In the genomic region with DNA sequence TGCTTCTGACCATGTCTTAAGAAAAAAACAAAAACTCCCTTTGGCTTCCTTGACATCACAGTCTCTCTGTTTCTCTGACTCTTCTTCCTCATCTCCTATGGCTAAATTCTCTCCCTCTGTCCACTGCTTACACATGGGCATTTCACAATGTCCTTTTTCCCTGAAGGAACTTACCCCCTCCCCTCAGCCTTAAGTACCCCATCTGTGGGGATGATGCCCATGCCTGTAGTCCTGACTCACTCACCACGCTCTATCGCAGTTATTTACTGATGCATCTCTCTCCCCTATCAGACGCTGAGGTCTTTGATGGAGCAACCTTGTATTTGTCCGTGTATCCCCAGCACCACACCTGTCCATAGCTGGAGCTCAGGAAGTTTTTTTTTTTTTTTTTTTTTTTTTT, we compare ENCODE assay signal across 13 cellular contexts. TPM values are rescaled to one million over a fixed set of nuclear protein-coding genes. Genes with fewer than 3 reads are reported as not detected.
DNase-seq lines count a peak whose midpoint lies in the region; ATAC-seq and TF ChIP-seq lines count a peak whose summit lies in the region.
"Had no signal": no experiment of that assay in that cellular context is flagged by ENCODE, and none has a peak within 500 bp of the region (broad histone marks: within the 10 kb centered on the region; RNA-seq: fewer than 3 reads in every experiment).

No MANE protein-coding gene starts in this region.

- POLR2A ChIA-PET in activated CD8-positive, alpha-beta T cell treated with anti-CD3 and anti-CD28 coated beads, Interleukin-2, amount 10 ng/mL, durations not matched to agents 7 days and 5 days (lab: Charles Lee) = no interaction called here
- POLR2A ChIA-PET in activated CD8-positive, alpha-beta T cell treated with anti-CD3 and anti-CD28 coated beads for 36 hours (lab: Charles Lee) = no interaction called here

- no peaks in the 10 kb centered on the region for H3K9me3 ChIP-seq in thoracic aorta
- H3K9me3 ChIP-seq: BE2C had no signal

- in situ Hi-C loops in GM13977 (cut with MboI; ENCODE audit: low pct_unique_long_range_greater_than_20kb, low sequenced_read_pairs, unreplicated experiment) = no loop called here

- intact Hi-C loops in activated CD8-positive, alpha-beta T cell treated with anti-CD3 and anti-CD28 coated beads for 36 hours (cut with micrococcal nuclease) = no loop called here
- intact Hi-C loops in activated T-helper 2 cell treated with anti-CD3 and anti-CD28 coated beads, Interferon-gamma antibody, Interleukin-2, Interleukin-4, amounts not matched to agents 10 μg/mL and 5 μg/mL and 100 μg/mL, durations not matched to agents 14 hours and 24 hours and 36 hours (cut with micrococcal nuclease) = no loop called here

- no peak for ATAC-seq in activated CD8-positive, alpha-beta T cell treated with anti-CD3 and anti-CD28 coated beads, Interleukin-2, amount 10 ng/mL, durations not matched to agents 7 days and 5 days
- ATAC-seq in activated CD8-positive, alpha-beta T cell treated with anti-CD3 and anti-CD28 coated beads for 36 hours = no peak
- ATAC-seq in thoracic aorta (ENCODE audit: insufficient number of reproducible peaks, low FRiP score, low read depth) (no peak), GM21723 (IDR thresholded peaks at IDR 0.05; ENCODE audit: unreplicated experiment) (no peak)

- peaks cover 60 to 98% of the 10 kb centered on the region in 2 donors for H3K4me1 ChIP-seq in thoracic aorta (ENCODE audit: control insufficient read depth in 1 of 2, low read depth in 2 of 2)

- no peak for DNase-seq in activated CD8-positive, alpha-beta T cell treated with anti-CD3 and anti-CD28 coated beads, Interleukin-2, amount 10 ng/mL, durations not matched to agents 7 days and 5 days
- DNase-seq in activated CD8-positive, alpha-beta T cell treated with anti-CD3 and anti-CD28 coated beads for 36 hours = no peak
- DNase-seq in activated T-helper 2 cell treated with anti-CD3 and anti-CD28 coated beads, Interferon-gamma antibody, Interleukin-2, Interleukin-4, amounts not matched to agents 10 μg/mL and 5 μg/mL and 100 μg/mL, durations not matched to agents 14 hours and 24 hours and 36 hours (ENCODE audit: low spot score) = no peak
- DNase-seq in kidney glomerular epithelial cell (lab: John Stamatoyannopoulos, UW) (peak; percentile 47), thoracic aorta (ENCODE audit: low spot score) (no peak), GM13977 (ENCODE audit: low spot score) (no peak), Ammon's horn (ENCODE audit: low spot score) (no peak)
- DNase-seq: BE2C; mesendoderm; NCI-H187; stimulated activated CD4-positive, alpha-beta T cell treated with anti-CD3 and anti-CD28 coated beads, Interleukin-2, amount 100 ng/mL, for 48 hours had no signal

- H3K36me3 Mint-ChIP-seq in activated CD8-positive, alpha-beta T cell treated with anti-CD3 and anti-CD28 coated beads, Interleukin-2, amount 10 ng/mL, durations not matched to agents 7 days and 5 days (ENCODE audit: low read depth) = peaks cover 63% of the 10 kb centered on the region
- H3K36me3 Mint-ChIP-seq in activated CD8-positive, alpha-beta T cell treated with anti-CD3 and anti-CD28 coated beads for 36 hours (ENCODE audit: low read depth) = peaks cover 25% of the 10 kb centered on the region
- H3K36me3 Mint-ChIP-seq in activated T-helper 2 cell treated with anti-CD3 and anti-CD28 coated beads, Interferon-gamma antibody, Interleukin-2, Interleukin-4, amounts not matched to agents 10 μg/mL and 5 μg/mL and 100 μg/mL, durations not matched to agents 14 hours and 24 hours and 36 hours (ENCODE audit: low read depth) = peaks cover 55% of the 10 kb centered on the region

- H3K4me3 ChIP-seq in thoracic aorta = no peak overlapping the region
- H3K4me3 ChIP-seq: SK-N-MC had no signal

- CTCF ChIA-PET in activated CD8-positive, alpha-beta T cell treated with anti-CD3 and anti-CD28 coated beads, Interleukin-2, amount 10 ng/mL, durations not matched to agents 7 days and 5 days (lab: Charles Lee) = interaction anchor here (1.4 kb wide), 1 partner anchor 46 kb away, joined by 3 read pairs; no protein-coding TSS in a partner anchor
- CTCF ChIA-PET in activated CD8-positive, alpha-beta T cell treated with anti-CD3 and anti-CD28 coated beads for 36 hours (lab: Charles Lee) = interaction anchor here (0.9 to 1.3 kb wide), 2 partner anchors 9 to 46 kb away, joined by 3 to 5 read pairs; no protein-coding TSS in a partner anchor

- H3K27me3 Mint-ChIP-seq in activated CD8-positive, alpha-beta T cell treated with anti-CD3 and anti-CD28 coated beads, Interleukin-2, amount 10 ng/mL, durations not matched to agents 7 days and 5 days (ENCODE audit: low read depth) = no peaks in the 10 kb centered on the region
- no peaks in the 10 kb centered on the region for H3K27me3 Mint-ChIP-seq in activated CD8-positive, alpha-beta T cell treated with anti-CD3 and anti-CD28 coated beads for 36 hours
- H3K27me3 Mint-ChIP-seq in activated T-helper 2 cell treated with anti-CD3 and anti-CD28 coated beads, Interferon-gamma antibody, Interleukin-2, Interleukin-4, amounts not matched to agents 10 μg/mL and 5 μg/mL and 100 μg/mL, durations not matched to agents 14 hours and 24 hours and 36 hours (ENCODE audit: low read depth) = no peaks in the 10 kb centered on the region

- peaks cover 99% of the 10 kb centered on the region for H3K4me1 Mint-ChIP-seq in activated CD8-positive, alpha-beta T cell treated with anti-CD3 and anti-CD28 coated beads, Interleukin-2, amount 10 ng/mL, durations not matched to agents 7 days and 5 days (ENCODE audit: low read depth)
- peaks cover 69% of the 10 kb centered on the region for H3K4me1 Mint-ChIP-seq in activated CD8-positive, alpha-beta T cell treated with anti-CD3 and anti-CD28 coated beads for 36 hours (ENCODE audit: low read depth)
- H3K4me1 Mint-ChIP-seq in activated T-helper 2 cell treated with anti-CD3 and anti-CD28 coated beads, Interferon-gamma antibody, Interleukin-2, Interleukin-4, amounts not matched to agents 10 μg/mL and 5 μg/mL and 100 μg/mL, durations not matched to agents 14 hours and 24 hours and 36 hours (ENCODE audit: low read depth) = peaks cover 90% of the 10 kb centered on the region

- no peaks in the 10 kb centered on the region for H3K9me3 Mint-ChIP-seq in activated CD8-positive, alpha-beta T cell treated with anti-CD3 and anti-CD28 coated beads, Interleukin-2, amount 10 ng/mL, durations not matched to agents 7 days and 5 days (ENCODE audit: insufficient read depth)
- H3K9me3 Mint-ChIP-seq in activated CD8-positive, alpha-beta T cell treated with anti-CD3 and anti-CD28 coated beads for 36 hours = no peaks in the 10 kb centered on the region
- H3K9me3 Mint-ChIP-seq in activated T-helper 2 cell treated with anti-CD3 and anti-CD28 coated beads, Interferon-gamma antibody, Interleukin-2, Interleukin-4, amounts not matched to agents 10 μg/mL and 5 μg/mL and 100 μg/mL, durations not matched to agents 14 hours and 24 hours and 36 hours = peaks cover 7% of the 10 kb centered on the region

- TF ChIP-seq CTCF in activated CD8-positive, alpha-beta T cell treated with anti-CD3 and anti-CD28 coated beads for 36 hours (IDR thresholded peaks at IDR 0.05) = no peak
- TF ChIP-seq CTCF in thoracic aorta (IDR thresholded peaks at IDR 0.05) = no peak
- no peak for TF ChIP-seq CTCF in GM13977 (IDR thresholded peaks at IDR 0.05; ENCODE audit: extremely low read depth, insufficient read depth, missing control alignments)

- H3K27ac Mint-ChIP-seq in activated CD8-positive, alpha-beta T cell treated with anti-CD3 and anti-CD28 coated beads, Interleukin-2, amount 10 ng/mL, durations not matched to agents 7 days and 5 days = peak overlapping the region; percentile 79
- no peak overlapping the region for H3K27ac Mint-ChIP-seq in activated CD8-positive, alpha-beta T cell treated with anti-CD3 and anti-CD28 coated beads for 36 hours
- peak overlapping the region; percentile 6 for H3K27ac Mint-ChIP-seq in activated T-helper 2 cell treated with anti-CD3 and anti-CD28 coated beads, Interferon-gamma antibody, Interleukin-2, Interleukin-4, amounts not matched to agents 10 μg/mL and 5 μg/mL and 100 μg/mL, durations not matched to agents 14 hours and 24 hours and 36 hours

- H3K27me3 ChIP-seq in thoracic aorta (replicated peaks; ENCODE audit: insufficient read depth) = no peaks in the 10 kb centered on the region
- H3K27me3 ChIP-seq: BE2C had no signal

- H3K4me3 Mint-ChIP-seq in activated CD8-positive, alpha-beta T cell treated with anti-CD3 and anti-CD28 coated beads, Interleukin-2, amount 10 ng/mL, durations not matched to agents 7 days and 5 days = no peak overlapping the region
- no peak overlapping the region for H3K4me3 Mint-ChIP-seq in activated CD8-positive, alpha-beta T cell treated with anti-CD3 and anti-CD28 coated beads for 36 hours
- H3K4me3 Mint-ChIP-seq in activated T-helper 2 cell treated with anti-CD3 and anti-CD28 coated beads, Interferon-gamma antibody, Interleukin-2, Interleukin-4, amounts not matched to agents 10 μg/mL and 5 μg/mL and 100 μg/mL, durations not matched to agents 14 hours and 24 hours and 36 hours (ENCODE audit: low read depth) = no peak overlapping the region

- H3K36me3 ChIP-seq in thoracic aorta = peaks cover 4% of the 10 kb centered on the region

- peak overlapping the region; percentile 94 to 99 for H3K27ac ChIP-seq in thoracic aorta
- H3K27ac ChIP-seq: SK-N-MC had no signal

RNA-seq across cellular contexts. Expression of gene ACTN4, which starts 32.4 kb away (rescaled TPM):
- 100 to 1,000 TPM; 357 to 373 TPM for total RNA-seq in activated CD8-positive, alpha-beta T cell treated with anti-CD3 and anti-CD28 coated beads, Interleukin-2, amount 10 ng/mL, durations not matched to agents 7 days and 5 days
- 100 to 1,000 TPM; 183 to 189 TPM for total RNA-seq in activated CD8-positive, alpha-beta T cell treated with anti-CD3 and anti-CD28 coated beads for 36 hours
- 329 and 334 TPM in 2 replicates for total RNA-seq in activated T-helper 2 cell treated with anti-CD3 and anti-CD28 coated beads, Interferon-gamma antibody, Interleukin-2, Interleukin-4, amounts not matched to agents 10 μg/mL and 5 μg/mL and 100 μg/mL, durations not matched to agents 14 hours and 24 hours and 36 hours
- 1,000 to 10,000 TPM in 1 of 2 donors, 100 to 1,000 TPM in 1; 668 to 1,387 TPM for total RNA-seq in thoracic aorta
